In the genomic region with DNA sequence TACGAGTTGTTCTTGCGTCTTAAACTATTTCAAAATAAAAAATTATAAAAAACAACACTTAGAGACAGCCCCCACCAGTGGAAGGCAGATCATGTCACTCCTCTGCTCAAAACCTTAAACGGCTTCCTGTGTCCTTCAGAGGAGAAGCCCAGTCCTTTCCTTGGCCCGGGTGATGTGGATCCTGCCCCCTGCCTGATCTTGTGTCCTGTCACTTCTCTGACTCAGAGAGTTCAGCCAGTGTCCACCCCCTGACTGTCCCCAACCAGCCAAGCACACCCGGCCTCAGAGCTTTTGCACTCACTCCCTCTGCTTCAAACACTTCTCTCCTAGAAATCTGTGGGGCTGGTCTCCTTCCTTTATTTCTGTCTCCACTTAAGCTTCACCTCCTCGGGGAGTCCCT, we compare ENCODE assay signal across 16 cellular contexts. TPM values are rescaled to one million over a fixed set of nuclear protein-coding genes. Genes with fewer than 3 reads are reported as not detected.
DNase-seq lines count a peak whose midpoint lies in the region; ATAC-seq lines count a peak whose summit lies in the region.
"Had no signal": no experiment of that assay in that cellular context is flagged by ENCODE, and none has a peak within 500 bp of the region (broad histone marks: within the 10 kb centered on the region; RNA-seq: fewer than 3 reads in every experiment).

No MANE protein-coding gene starts in this region.

- no peak overlapping the region for H3K4me3 ChIP-seq in skeletal muscle satellite cell (ENCODE audit: low read length)
- H3K4me3 ChIP-seq: A549 had no signal

- peaks cover 56% of the 10 kb centered on the region for H3K4me1 ChIP-seq in skeletal muscle satellite cell (ENCODE audit: control insufficient read depth, insufficient read depth, low read length)
- H3K4me1 ChIP-seq: A549 had no signal

- intact Hi-C loops in activated CD4-positive, alpha-beta T cell treated with anti-CD3 and anti-CD28 coated beads for 36 hours (cut with DNase I, micrococcal nuclease) = no loop called here
- intact Hi-C loops in left ventricle myocardium superior (cut with micrococcal nuclease) = no loop called here

- peak overlapping the region; percentile 15 for H3K4me2 ChIP-seq in skeletal muscle satellite cell (ENCODE audit: low read length)
- H3K4me2 ChIP-seq: A549 had no signal

- no peak overlapping the region for H3K4me3 Mint-ChIP-seq in activated CD4-positive, alpha-beta T cell treated with anti-CD3 and anti-CD28 coated beads for 36 hours
- H3K4me3 Mint-ChIP-seq in T-helper 17 cell = peak overlapping the region; percentile 84

- DNase-seq in activated CD4-positive, alpha-beta T cell treated with anti-CD3 and anti-CD28 coated beads for 36 hours = no peak
- DNase-seq in activated CD4-positive, alpha-beta T cell treated with anti-CD3 and anti-CD28 coated beads for 4 hours = no peak
- DNase-seq in T-helper 17 cell = no peak
- DNase-seq in left ventricle myocardium superior = no peak
- DNase-seq in DMS79 (lab: John Stamatoyannopoulos, UW) = no peak
- no peak for DNase-seq in NCI-H128 (lab: John Stamatoyannopoulos, UW; ENCODE audit: unreplicated experiment)
- DNase-seq in DMS153 treated with DMSO at 0.1 percent for 48 hours (lab: John Stamatoyannopoulos, UW; ENCODE audit: unreplicated experiment) = no peak
- DNase-seq: activated CD4-positive, alpha-beta T cell treated with anti-CD3 and anti-CD28 coated beads, Interleukin-2, amount 50 U/mL, for 1 hour; KBM-7; NCI-H510A had no signal

- H3K9me3 ChIP-seq in T-helper 17 cell (ENCODE audit: control insufficient read depth, low read length, poor library complexity, severe bottlenecking) (no peaks in the 10 kb centered on the region), skeletal muscle satellite cell (replicated peaks; ENCODE audit: low read length) (no peaks in the 10 kb centered on the region)
- H3K9me3 ChIP-seq: A549 had no signal

- ATAC-seq in activated CD4-positive, alpha-beta T cell treated with anti-CD3 and anti-CD28 coated beads for 36 hours = no peak
- ATAC-seq in T-helper 17 cell = no peak
- peak; percentile 3 for ATAC-seq in left ventricle myocardium superior
- ATAC-seq: A549, Panc1 had no signal

- H3K9ac ChIP-seq in skeletal muscle satellite cell (ENCODE audit: low read depth, low read length) = no peak overlapping the region

- POLR2A ChIA-PET in activated CD4-positive, alpha-beta T cell treated with anti-CD3 and anti-CD28 coated beads for 36 hours (lab: Charles Lee) = no interaction called here

- CTCF ChIA-PET in activated CD4-positive, alpha-beta T cell treated with anti-CD3 and anti-CD28 coated beads for 36 hours (lab: Charles Lee) = interaction anchor here (1.7 kb wide), 1 partner anchor 16 kb away, joined by 4 read pairs; no protein-coding TSS in a partner anchor

- peaks cover 5% of the 10 kb centered on the region for H3K27me3 ChIP-seq in skeletal muscle satellite cell (ENCODE audit: control insufficient read depth, insufficient read depth, low read length)

- H3K36me3 ChIP-seq in skeletal muscle satellite cell (ENCODE audit: insufficient read depth, low read length) = no peaks in the 10 kb centered on the region

- peaks cover 63% of the 10 kb centered on the region for H3K4me1 Mint-ChIP-seq in activated CD4-positive, alpha-beta T cell treated with anti-CD3 and anti-CD28 coated beads for 36 hours
- peaks cover 55% of the 10 kb centered on the region for H3K4me1 Mint-ChIP-seq in T-helper 17 cell

- no peaks in the 10 kb centered on the region for H3K9me3 Mint-ChIP-seq in activated CD4-positive, alpha-beta T cell treated with anti-CD3 and anti-CD28 coated beads for 36 hours (ENCODE audit: low read depth)

- peak overlapping the region; percentile 18 for H3K27ac Mint-ChIP-seq in activated CD4-positive, alpha-beta T cell treated with anti-CD3 and anti-CD28 coated beads for 36 hours
- H3K27ac Mint-ChIP-seq in T-helper 17 cell = peak overlapping the region; percentile 100

- H3K36me3 Mint-ChIP-seq in activated CD4-positive, alpha-beta T cell treated with anti-CD3 and anti-CD28 coated beads for 36 hours (ENCODE audit: low read depth) = no peaks in the 10 kb centered on the region
- peaks cover 6% of the 10 kb centered on the region for H3K36me3 Mint-ChIP-seq in T-helper 17 cell (ENCODE audit: low read depth)

- H3K27me3 Mint-ChIP-seq in activated CD4-positive, alpha-beta T cell treated with anti-CD3 and anti-CD28 coated beads for 36 hours = no peaks in the 10 kb centered on the region
- H3K27me3 Mint-ChIP-seq in T-helper 17 cell = no peaks in the 10 kb centered on the region

RNA-seq across cellular contexts. Expression of gene TOGARAM2, which starts 35.4 kb away (rescaled TPM):
- total RNA-seq in activated CD4-positive, alpha-beta T cell treated with anti-CD3 and anti-CD28 coated beads for 36 hours = 1 to 10 TPM; 2.7 to 3.3 TPM
- total RNA-seq in T-helper 17 cell (1 to 10 TPM; 4.2 to 5.2 TPM), left ventricle myocardium superior (43.9 TPM)
- 0.22 and 0.25 TPM in 2 replicates for total RNA-seq in skeletal muscle satellite cell (2012; rRNA removed)
- total RNA-seq: epithelial cell of proximal tubule had no signal

RNA-seq across cellular contexts. Expression of gene PCARE, which starts 57.8 kb away (rescaled TPM):
- total RNA-seq in activated CD4-positive, alpha-beta T cell treated with anti-CD3 and anti-CD28 coated beads for 36 hours = not detected
- total RNA-seq in T-helper 17 cell = not detected
- 0.84 TPM for total RNA-seq in left ventricle myocardium superior
- not detected in 2 replicates for total RNA-seq in skeletal muscle satellite cell (2012; rRNA removed)
- total RNA-seq: epithelial cell of proximal tubule; H4; T-helper 1 cell treated with Interleukin-12 subunit alpha and Interleukin-12 subunit beta and Interleukin-4 antibody, amounts not matched to agents 30 ng/mL and 1 ng/mL, for 36 hours had no signal
